21 cellular contexts compared by ENCODE assay signal in genomic region chr2:7601990-7602389, GRCh38.
DNase-seq lines count a peak whose midpoint lies in the region; ATAC-seq, FAIRE-seq and TF ChIP-seq lines count a peak whose summit lies in the region.
"Had no signal": no experiment of that assay in that cellular context is flagged by ENCODE, and none has a peak within 500 bp of the region (broad histone marks: within the 10 kb centered on the region; RNA-seq: fewer than 3 reads in every experiment).

No MANE protein-coding gene starts in this region.

- no peaks in the 10 kb centered on the region for H3K9me2 ChIP-seq in SK-N-SH

- no peak overlapping the region for H3K27ac ChIP-seq in SK-N-SH (ENCODE audit: low read depth in 2 of 2, low read length in 1 of 2)
- H3K27ac ChIP-seq in psoas muscle, result no peak overlapping the region
- H3K27ac ChIP-seq: 22Rv1, A549, BLaER1 had no signal

- ATAC-seq in SK-N-SH treated with all-trans-retinoic acid at 6 μM for 48 hours, result no peak
- ATAC-seq in psoas muscle, result no peak
- ATAC-seq: A549 had no signal

- no peaks in the 10 kb centered on the region for H3K79me2 ChIP-seq in SK-N-SH (ENCODE audit: insufficient read depth)

- TF ChIP-seq CTCF in SK-N-SH (IDR thresholded peaks at IDR 0.05), result no peak
- TF ChIP-seq CTCF in psoas muscle (IDR thresholded peaks at IDR 0.05), result no peak

- H3K4me1 Mint-ChIP-seq in activated T-helper 1 cell treated with anti-CD3 and anti-CD28 coated beads, Interleukin-12 subunit alpha, Interleukin-12 subunit beta, Interleukin-2, Interleukin-4 antibody, amounts not matched to agents 30 ng/mL and 10 ng/mL and 1 ng/mL, durations not matched to agents 14 hours and 24 hours and 36 hours (ENCODE audit: low read depth), result peaks cover 26% of the 10 kb centered on the region
- H3K4me1 Mint-ChIP-seq: CD14-positive monocyte; CD4-positive, alpha-beta memory T cell had no signal

- peaks cover 11% of the 10 kb centered on the region for H3K36me3 Mint-ChIP-seq in activated T-helper 1 cell treated with anti-CD3 and anti-CD28 coated beads, Interleukin-12 subunit alpha, Interleukin-12 subunit beta, Interleukin-2, Interleukin-4 antibody, amounts not matched to agents 30 ng/mL and 10 ng/mL and 1 ng/mL, durations not matched to agents 14 hours and 24 hours and 36 hours (ENCODE audit: low read depth)
- H3K36me3 Mint-ChIP-seq: CD14-positive monocyte; CD4-positive, alpha-beta memory T cell had no signal

- H3K27me3 Mint-ChIP-seq in activated T-helper 1 cell treated with anti-CD3 and anti-CD28 coated beads, Interleukin-12 subunit alpha, Interleukin-12 subunit beta, Interleukin-2, Interleukin-4 antibody, amounts not matched to agents 30 ng/mL and 10 ng/mL and 1 ng/mL, durations not matched to agents 14 hours and 24 hours and 36 hours (ENCODE audit: insufficient read depth), result no peaks in the 10 kb centered on the region
- H3K27me3 Mint-ChIP-seq: CD4-positive, alpha-beta memory T cell had no signal

- peaks cover 0 to 7% of the 10 kb centered on the region in 2 experiments; a peak in 2 of 4 replicates for H3K4me1 ChIP-seq in SK-N-SH (ENCODE audit: control insufficient read depth in 1 of 2, insufficient read depth in 2 of 2, low read depth in 1 of 2, low read length in 1 of 2)
- no peaks in the 10 kb centered on the region for H3K4me1 ChIP-seq in psoas muscle
- H3K4me1 ChIP-seq: A549, BLaER1, HAP-1 had no signal

- no peak for TF ChIP-seq RAD21 in SK-N-SH (IDR thresholded peaks at IDR 0.05; ENCODE audit: low read length)

- no peak overlapping the region for H3K4me2 ChIP-seq in SK-N-SH
- H3K4me2 ChIP-seq: A549, BLaER1 had no signal

- no peak overlapping the region for H3K27ac Mint-ChIP-seq in activated T-helper 1 cell treated with anti-CD3 and anti-CD28 coated beads, Interleukin-12 subunit alpha, Interleukin-12 subunit beta, Interleukin-2, Interleukin-4 antibody, amounts not matched to agents 30 ng/mL and 10 ng/mL and 1 ng/mL, durations not matched to agents 14 hours and 24 hours and 36 hours
- H3K27ac Mint-ChIP-seq: CD14-positive monocyte; CD4-positive, alpha-beta memory T cell had no signal

- intact Hi-C loops in activated T-helper 1 cell treated with anti-CD3 and anti-CD28 coated beads, Interleukin-12 subunit alpha, Interleukin-12 subunit beta, Interleukin-2, Interleukin-4 antibody, amounts not matched to agents 30 ng/mL and 10 ng/mL and 1 ng/mL, durations not matched to agents 14 hours and 24 hours and 36 hours (cut with micrococcal nuclease), result no loop called here
- intact Hi-C loops in psoas muscle (cut with DNase I), result no loop called here

- H2AFZ ChIP-seq in SK-N-SH (ENCODE audit: low read depth), result no peak overlapping the region

- H3K4me3 Mint-ChIP-seq in activated T-helper 1 cell treated with anti-CD3 and anti-CD28 coated beads, Interleukin-12 subunit alpha, Interleukin-12 subunit beta, Interleukin-2, Interleukin-4 antibody, amounts not matched to agents 30 ng/mL and 10 ng/mL and 1 ng/mL, durations not matched to agents 14 hours and 24 hours and 36 hours, result no peak overlapping the region
- H3K4me3 Mint-ChIP-seq: CD14-positive monocyte; CD4-positive, alpha-beta memory T cell had no signal

- H3K4me3 ChIP-seq in SK-N-SH (ENCODE audit: low read depth in 2 of 2, low read length in 1 of 2) (no peak overlapping the region), psoas muscle (no peak overlapping the region)
- H3K4me3 ChIP-seq: A549, BLaER1, HAP-1 had no signal

- peaks cover 15% of the 10 kb centered on the region for H3K9me3 Mint-ChIP-seq in activated T-helper 1 cell treated with anti-CD3 and anti-CD28 coated beads, Interleukin-12 subunit alpha, Interleukin-12 subunit beta, Interleukin-2, Interleukin-4 antibody, amounts not matched to agents 30 ng/mL and 10 ng/mL and 1 ng/mL, durations not matched to agents 14 hours and 24 hours and 36 hours

- no peaks in the 10 kb centered on the region for H3K27me3 ChIP-seq in SK-N-SH (ENCODE audit: insufficient read depth)
- no peaks in the 10 kb centered on the region for H3K27me3 ChIP-seq in psoas muscle (ENCODE audit: insufficient read depth in 3 of 3, low read length in 2 of 3)
- H3K27me3 ChIP-seq: BLaER1 had no signal

- no peak for FAIRE-seq in RCC 7860 (lab: Jason Lieb, UNC)
- FAIRE-seq: G401.6, GM12891, GM19239, H1 had no signal

- POLR2A ChIA-PET in SK-N-SH (lab: Yijun Ruan, JAX), result no interaction called here

- CTCF ChIA-PET in SK-N-SH (lab: Yijun Ruan, JAX), result interaction anchor here (1.0 kb wide), 1 partner anchor 16 kb away, joined by 3 read pairs; no protein-coding TSS in a partner anchor

- no peaks in the 10 kb centered on the region for H4K20me1 ChIP-seq in SK-N-SH (ENCODE audit: insufficient read depth)
- H4K20me1 ChIP-seq: BLaER1 had no signal

- no peak overlapping the region for H3K9ac ChIP-seq in SK-N-SH
- H3K9ac ChIP-seq: BLaER1 had no signal

- H3K9me3 ChIP-seq in SK-N-SH (no peaks in the 10 kb centered on the region), psoas muscle (no peaks in the 10 kb centered on the region)
- H3K9me3 ChIP-seq: BLaER1, HAP-1 had no signal

- no peaks in the 10 kb centered on the region for H3F3A ChIP-seq in SK-N-SH (replicated peaks; ENCODE audit: insufficient read depth)

- H3K36me3 ChIP-seq in SK-N-SH (replicated peaks in 1 of 2; ENCODE audit: control insufficient read depth in 1 of 2, insufficient read depth in 2 of 2, low read length in 1 of 2) (no peaks in the 10 kb centered on the region), psoas muscle (ENCODE audit: insufficient read depth in 1 of 2, low read depth in 1 of 2) (no peaks in the 10 kb centered on the region)
- H3K36me3 ChIP-seq: BLaER1, HAP-1 had no signal

- 5% methylated on average over 1 of the region's 1 CpG for WGBS in SK-N-SH (ENCODE audit: low lambda C conversion rate)
- 43 to 50% (median 45%) methylated on average over 1 of the region's 1 CpG for WGBS in psoas muscle, 3 donors

- DNase-seq in SK-N-SH (no peak), NCI-H1694 treated with DMSO at 0.1 percent for 48 hours (lab: John Stamatoyannopoulos, UW) (peak; percentile 44), NCI-H524 (lab: John Stamatoyannopoulos, UW) (peak; percentile 33 to 69), cerebellar cortex (ENCODE audit: low spot score) (peak; percentile 50), RCC 7860 (ENCODE audit: low spot score) (no peak), psoas muscle (no peak)
- DNase-seq in activated T-helper 1 cell treated with anti-CD3 and anti-CD28 coated beads, Interleukin-12 subunit alpha, Interleukin-12 subunit beta, Interleukin-2, Interleukin-4 antibody, amounts not matched to agents 30 ng/mL and 10 ng/mL and 1 ng/mL, durations not matched to agents 14 hours and 24 hours and 36 hours (ENCODE audit: low spot score), result no peak
- DNase-seq: CD4-positive, alpha-beta memory T cell; DMS53; DND-41; EL had no signal

- TF ChIP-seq EP300 in SK-N-SH (IDR thresholded peaks at IDR 0.05; ENCODE audit: borderline replicate concordance in 1 of 2, low read depth in 1 of 2, low read length in 1 of 2), result no peak

TF ChIP-seq in SK-N-SH treated with all-trans-retinoic acid at 6 μM for 48 hours, 23 proteins besides CTCF, POLR2A, EP300 and RAD21:
- TF ChIP-seq ZC3H10 (CRISPR knock-in tag; IDR thresholded peaks at IDR 0.05), result no peak
- 0 out of 2 replicates have a peak, but pooled peaks have one; percentile 7 for TF ChIP-seq ISL1 (CRISPR knock-in tag; IDR thresholded peaks at IDR 0.05)

TF ChIP-seq in SK-N-SH, 30 proteins besides CTCF, POLR2A, EP300 and RAD21 (continues in another document):
- TF ChIP-seq CHD2 (IDR thresholded peaks at IDR 0.05; ENCODE audit: low read length, partially characterized antibody) (no peak), EZH2phosphoT487 (IDR thresholded peaks at IDR 0.05; ENCODE audit: borderline replicate concordance, low read depth) (no peak), PBX3 (IDR thresholded peaks at IDR 0.05) (no peak), IRF3 (IDR thresholded peaks at IDR 0.05; ENCODE audit: low read depth, low read length) (no peak)

Comparison
In these comparisons a context has a peak if more than half of its experiments do, and no peak if none do; other contexts are left out.
1. DNase-seq: peak in NCI-H1694 treated with DMSO at 0.1 percent for 48 hours (single experiment), NCI-H524 (2 of 2) and cerebellar cortex (single experiment); none in SK-N-SH (single experiment), activated T-helper 1 cell treated with anti-CD3 and anti-CD28 coated beads, Interleukin-12 subunit alpha, Interleukin-12 subunit beta, Interleukin-2, Interleukin-4 antibody, amounts not matched to agents 30 ng/mL and 10 ng/mL and 1 ng/mL, durations not matched to agents 14 hours and 24 hours and 36 hours (single experiment), RCC 7860 (single experiment) and psoas muscle (0 of 2).